28 cellular contexts compared by ENCODE assay signal in genomic region chr17:37847102-37847501, GRCh38.
"Had no signal": no experiment of that assay in that cellular context is flagged by ENCODE, and none has a peak within 500 bp of the region (broad histone marks: within the 10 kb centered on the region; RNA-seq: fewer than 3 reads in every experiment).

No MANE protein-coding gene starts in this region.

- DNase-seq: activated CD4-positive, alpha-beta T cell treated with anti-CD3 and anti-CD28 coated beads, Interleukin-2, amount 50 U/mL, for 4 hours; activated CD4-positive, CD25-positive, alpha-beta regulatory T cell; activated CD8-positive, alpha-beta memory T cell treated with anti-CD3 and anti-CD28 coated beads, Interleukin-2, amount 50 U/mL, for 48 hours; activated effector memory CD4-positive, alpha-beta T cell treated with Interleukin-2 at 50 U/mL for 16 hours; activated naive CD4-positive, alpha-beta T cell; activated T-cell treated with anti-CD3 and anti-CD28 coated beads, Interleukin-2, amount 50 U/mL, for 1 hour; aorta; body of pancreas; central memory CD4-positive, alpha-beta T cell; MG63; NCI-H1092 treated with DMSO at 0.1 percent for 48 hours; NCI-H1417 treated with DMSO at 0.1 percent for 48 hours; NCI-H1694 treated with DMSO at 0.1 percent for 48 hours; NCI-H2029 treated with DMSO at 0.1 percent for 48 hours; NCI-H345; NCI-H510A treated with DMSO at 0.1 percent for 48 hours; NCI-H69; NK-92 treated with Interleukin-12 subunit alpha and Interleukin-12 subunit beta, amount 100 ng/mL, for 24 hours; OCI-M1; RPMI8226; SW 1271; T-helper 17 cell had no signal

- H3K27ac ChIP-seq: body of pancreas, SK-N-MC, VCaP had no signal

- H3K27me3 Mint-ChIP-seq: activated naive CD4-positive, alpha-beta T cell treated with anti-CD3 and anti-CD28 coated beads, Interleukin-2, amount 50 U/mL, for 24 hours had no signal

- H3K27me3 ChIP-seq: body of pancreas, MG63 had no signal

- H3K4me3 Mint-ChIP-seq: activated naive CD4-positive, alpha-beta T cell treated with anti-CD3 and anti-CD28 coated beads, Interleukin-2, amount 50 U/mL, for 24 hours; T-helper 17 cell had no signal

- H3K36me3 Mint-ChIP-seq: activated naive CD4-positive, alpha-beta T cell treated with anti-CD3 and anti-CD28 coated beads, Interleukin-2, amount 50 U/mL, for 24 hours had no signal

- ATAC-seq: body of pancreas, Panc1, Right ventricle myocardium inferior, T-helper 17 cell had no signal

- H3K9me3 ChIP-seq: body of pancreas, MG63 had no signal

- H3K4me1 ChIP-seq: body of pancreas had no signal

- H3K4me3 ChIP-seq: body of pancreas, MG63, SK-N-MC had no signal

- H3K36me3 ChIP-seq: MG63 had no signal

- H3K27ac Mint-ChIP-seq: activated naive CD4-positive, alpha-beta T cell treated with anti-CD3 and anti-CD28 coated beads, Interleukin-2, amount 50 U/mL, for 24 hours; T-helper 17 cell had no signal

- H3K9me3 Mint-ChIP-seq: activated naive CD4-positive, alpha-beta T cell treated with anti-CD3 and anti-CD28 coated beads, Interleukin-2, amount 50 U/mL, for 24 hours had no signal

- FAIRE-seq: bronchial epithelial cell had no signal
